18 cellular contexts compared by ENCODE assay signal in genomic region chr12:53990311-53991076, GRCh38. TPM values are rescaled to one million over a fixed set of nuclear protein-coding genes. Genes with fewer than 3 reads are reported as not detected.
DNase-seq lines count a peak whose midpoint lies in the region; ATAC-seq, FAIRE-seq and TF ChIP-seq lines count a peak whose summit lies in the region.
"Had no signal": no experiment of that assay in that cellular context is flagged by ENCODE, and none has a peak within 500 bp of the region (broad histone marks: within the 10 kb centered on the region; RNA-seq: fewer than 3 reads in every experiment).

No MANE protein-coding gene starts in this region.

- no peak overlapping the region for H4K8ac ChIP-seq in H1 (ENCODE audit: extremely low read depth, insufficient read depth, low read length)

- H3K14ac ChIP-seq in H1 (ENCODE audit: insufficient read length), result no peak overlapping the region

- H3K9me3 Mint-ChIP-seq in Calu3 (ENCODE audit: low read depth, unreplicated experiment), result no peaks in the 10 kb centered on the region
- H3K9me3 Mint-ChIP-seq: activated T-cell treated with anti-CD3 and anti-CD28 coated beads, Interleukin-2, amount 50 U/mL, for 24 hours had no signal

- no peak overlapping the region for H3K4me2 ChIP-seq in H1 (ENCODE audit: insufficient read depth in 1 of 2, low read depth in 2 of 2, low read length in 2 of 2)

- no peak overlapping the region for H4K5ac ChIP-seq in H1 (ENCODE audit: insufficient read length, low read depth, low read length)

- no peak overlapping the region for H3K56ac ChIP-seq in H1 (replicated peaks; ENCODE audit: insufficient read length, low read depth, low read length)

- peaks cover 42% of the 10 kb centered on the region for H3K4me1 Mint-ChIP-seq in Calu3 (ENCODE audit: low read depth, unreplicated experiment)

- H3K18ac ChIP-seq in H1 (ENCODE audit: extremely low read depth, low read length), result no peak overlapping the region

- H3K27me3 Mint-ChIP-seq in Calu3 (ENCODE audit: unreplicated experiment), result peaks cover 100% of the 10 kb centered on the region

- no peak overlapping the region for H4K91ac ChIP-seq in H1 (replicated peaks; ENCODE audit: insufficient read length, low read length)

- H3K27ac ChIP-seq in H1 (ENCODE audit: low read depth, low read length), result no peak overlapping the region
- H3K27ac ChIP-seq in psoas muscle, result peak overlapping the region; percentile 95
- H3K27ac ChIP-seq: colonic mucosa, PC-9 had no signal

- H3K4ac ChIP-seq in H1 (replicated peaks; ENCODE audit: insufficient read length, low read depth, low read length), result no peak overlapping the region

- H3K36me3 Mint-ChIP-seq in Calu3 (ENCODE audit: insufficient read depth, unreplicated experiment), result peaks cover 17% of the 10 kb centered on the region

- no TSS peak for BruUV-seq in Calu3 (replicated peaks; lab: Mats Ljungman, UMichigan)

- peaks cover 19 to 41% of the 10 kb centered on the region in 2 experiments for H4K20me1 ChIP-seq in H1 (replicated peaks in 1 of 2; ENCODE audit: control insufficient read depth in 1 of 2, insufficient read depth in 2 of 2, low read length in 2 of 2)

- DNase-seq in Calu3 (no peak), M059J (ENCODE audit: low read depth) (peak; percentile 52), H1 (ENCODE audit: low read depth in 1 of 2, low spot score in 2 of 2) (no peak), psoas muscle (no peak), NK-92 (lab: John Stamatoyannopoulos, UW; ENCODE audit: unreplicated experiment) (no peak), HuH-7.5 (ENCODE audit: low spot score) (no peak)
- DNase-seq: activated CD4-positive, alpha-beta T cell treated with anti-CD3 and anti-CD28 coated beads for 36 hours; activated T-cell treated with anti-CD3 and anti-CD28 coated beads, Interleukin-2, amount 50 U/mL, for 24 hours; amniotic stem cell; C1 segment of cervical spinal cord; colonic mucosa; PC-9; stimulated activated CD4-positive, alpha-beta T cell treated with anti-CD3 and anti-CD28 coated beads, Interleukin-1b, Interleukin-23, amount 100 ng/mL, for 48 hours; T-helper 2 cell had no signal

- no peak for TF ChIP-seq RAD21 in H1 (IDR thresholded peaks at IDR 0.05 in 1 of 2, conservative IDR thresholded peaks at IDR 0.05 in 1 of 2; ENCODE audit: low read depth in 2 of 2, low read length in 2 of 2)

- H3K9me3 ChIP-seq in H1 (ENCODE audit: insufficient read depth in 2 of 2, low read depth in 1 of 2, low read length in 1 of 2), result peaks cover 0 to 9% of the 10 kb centered on the region in 2 experiments; a peak in 1 of 4 replicates
- no peaks in the 10 kb centered on the region for H3K9me3 ChIP-seq in psoas muscle
- H3K9me3 ChIP-seq: colonic mucosa had no signal

- H2BK20ac ChIP-seq in H1 (ENCODE audit: low read length), result no peak overlapping the region

- no peak overlapping the region for H3K27ac Mint-ChIP-seq in Calu3 (ENCODE audit: unreplicated experiment)
- H3K27ac Mint-ChIP-seq: activated CD4-positive, alpha-beta T cell treated with anti-CD3 and anti-CD28 coated beads for 36 hours; activated T-cell treated with anti-CD3 and anti-CD28 coated beads, Interleukin-2, amount 50 U/mL, for 24 hours; progenitor cell of endocrine pancreas had no signal

- H3K23me2 ChIP-seq in H1 (ENCODE audit: low read depth, low read length), result no peaks in the 10 kb centered on the region; the same call in 1 of the 2 replicates

- CTCF ChIA-PET in Calu3 (lab: Charles Lee), result interaction anchor here (0.7 to 2.7 kb wide), 7 partner anchors 10 to 290 kb away, joined by 3 to 8 read pairs (median 4); partner anchors contain the start of genes HOXC8 and HOXC9
- CTCF ChIA-PET in H1 (lab: Charles Lee; ENCODE audit: partially characterized antibody), result interaction anchor here (0.5 to 4.3 kb wide), 25 partner anchors 9 to 826 kb away, joined by 3 to 30 read pairs (median 5); partner anchors contain the start of genes HOXC11, HOXC5 and HOXC9

- no peak overlapping the region for H2AFZ ChIP-seq in H1 (ENCODE audit: low read length)

- peaks cover 98 to 100% (median 100%) of the 10 kb centered on the region in 4 experiments for H3K27me3 ChIP-seq in H1 (replicated peaks in 1 of 4; ENCODE audit: control insufficient read depth in 3 of 4, extremely low read depth in 1 of 4, insufficient read depth in 3 of 4, low read length in 3 of 4)
- H3K27me3 ChIP-seq in psoas muscle (ENCODE audit: insufficient read depth in 3 of 3, low read length in 2 of 3), result peaks cover 0 to 3% (median 0%) of the 10 kb centered on the region in 3 donors

- no peak overlapping the region; the same call in 1 of the 2 replicates for H2BK15ac ChIP-seq in H1 (ENCODE audit: low read length)

- H3K4me3 Mint-ChIP-seq in Calu3 (ENCODE audit: low read depth, unreplicated experiment), result peak overlapping the region; percentile 10
- H3K4me3 Mint-ChIP-seq: activated CD4-positive, alpha-beta T cell treated with anti-CD3 and anti-CD28 coated beads for 36 hours; activated T-cell treated with anti-CD3 and anti-CD28 coated beads, Interleukin-2, amount 50 U/mL, for 24 hours had no signal

- no peak overlapping the region for H2AK5ac ChIP-seq in H1 (ENCODE audit: low read depth, low read length)

- H2BK12ac ChIP-seq in H1 (ENCODE audit: low read depth, low read length), result peak overlapping the region; percentile 84; the same call in 1 of the 2 replicates

- H2BK5ac ChIP-seq in H1 (ENCODE audit: low read depth, low read length), result no peak overlapping the region

- H3K79me1 ChIP-seq in H1 (ENCODE audit: low read depth, low read length), result no peaks in the 10 kb centered on the region

- 21% methylated on average over 23 of the region's 27 CpGs; no CpG with 5 or more reads in 1 of the 2 experiments for WGBS in H1 (ENCODE audit: extremely low coverage in 1 of 2, insufficient coverage in 1 of 2, insufficient read length in 1 of 2, insufficient replicate concordance in 2 of 2, low coverage in 1 of 2, low lambda C conversion rate in 2 of 2, missing lambda C conversion rate in 1 of 2), 2 experiments
- 10 to 24% (median 17%) methylated on average over 25 to 27 of the region's 27 CpGs for WGBS in psoas muscle, 3 donors

- H3K36me3 ChIP-seq in H1 (ENCODE audit: control insufficient read depth in 2 of 4, insufficient read depth in 4 of 4, low read length in 3 of 4), result peaks cover 0 to 15% (median 0%) of the 10 kb centered on the region in 4 experiments; a peak in 1 of 8 replicates
- H3K36me3 ChIP-seq in psoas muscle (ENCODE audit: insufficient read depth in 1 of 2, low read depth in 1 of 2), result no peaks in the 10 kb centered on the region
- H3K36me3 ChIP-seq: colonic mucosa had no signal

- TF ChIP-seq CTCF in Calu3 (IDR thresholded peaks at IDR 0.05; ENCODE audit: unreplicated experiment) (no peak), H1 (IDR thresholded peaks at IDR 0.05; ENCODE audit: control extremely low read depth in 1 of 3, insufficient read depth in 1 of 3, low read depth in 1 of 3, low read length in 3 of 3) (no peak), psoas muscle (IDR thresholded peaks at IDR 0.05) (no peak)

- TF ChIP-seq EP300 in H1 (IDR thresholded peaks at IDR 0.05; ENCODE audit: borderline replicate concordance in 1 of 2, low read depth in 2 of 2, low read length in 2 of 2), result no peak

- POLR2A ChIA-PET in H1 (lab: Charles Lee; ENCODE audit: partially characterized antibody), result interaction anchor here (0.6 to 1.4 kb wide), 7 partner anchors 10 to 312 kb away, joined by 3 to 8 read pairs (median 4); partner anchors contain the start of genes HOXC8 and HOXC9

- H2BK120ac ChIP-seq in H1 (replicated peaks; ENCODE audit: low read depth, low read length), result no peak overlapping the region

- H3K4me1 ChIP-seq in H1 (replicated peaks in 1 of 4; ENCODE audit: control insufficient read depth in 3 of 4, insufficient read depth in 4 of 4, low read length in 3 of 4), result peaks cover 0 to 13% (median 4%) of the 10 kb centered on the region in 4 experiments; a peak in 5 of 7 replicates
- peaks cover 41% of the 10 kb centered on the region for H3K4me1 ChIP-seq in psoas muscle

- FAIRE-seq in H1 (lab: Jason Lieb, UNC), result no peak

- H3K79me2 ChIP-seq in H1 (ENCODE audit: control insufficient read depth in 1 of 2, insufficient read depth in 2 of 2, low read length in 2 of 2), result no peaks in the 10 kb centered on the region

- intact Hi-C loops in Calu3 (cut with micrococcal nuclease; ENCODE audit: unreplicated experiment) (no loop called here), psoas muscle (cut with DNase I) (no loop called here)

- H3K4me3 ChIP-seq in H1 (ENCODE audit: extremely low read depth in 1 of 4, insufficient read depth in 2 of 4, low read depth in 3 of 4, low read length in 4 of 4) (no peak overlapping the region), psoas muscle (peak overlapping the region; percentile 79)
- H3K4me3 ChIP-seq: colonic mucosa, PC-9 had no signal

- no peak for ATAC-seq in psoas muscle
- no peak for ATAC-seq in HG03342 (IDR thresholded peaks at IDR 0.05; ENCODE audit: unreplicated experiment)
- no peak for ATAC-seq in GM18868 (IDR thresholded peaks at IDR 0.05; ENCODE audit: unreplicated experiment)
- ATAC-seq: activated CD4-positive, alpha-beta T cell treated with anti-CD3 and anti-CD28 coated beads for 36 hours had no signal

- H3K23ac ChIP-seq in H1 (ENCODE audit: insufficient read length), result no peak overlapping the region

- TF ChIP-seq POLR2A in H1 (IDR thresholded peaks at IDR 0.05; ENCODE audit: control extremely low read depth in 1 of 2, low read depth in 2 of 2, low read length in 2 of 2), result no peak

- H3K9ac ChIP-seq in H1 (replicated peaks in 1 of 4; ENCODE audit: extremely low read depth in 1 of 4, low read depth in 3 of 4, low read length in 3 of 4), result no peak overlapping the region

RNA-seq across cellular contexts. Expression of gene HOXC10, which starts 5.5 kb away (rescaled TPM):
- total RNA-seq in Calu3 (2022), result 0.51 and 0.71 TPM in 2 replicates
- total RNA-seq in M059J (2014; rRNA removed; shearing (Covaris generic)), result 15.0 and 15.3 TPM in 2 replicates
- not detected in 2 replicates for total RNA-seq in H1 (2021; fragmentation: NEBNext Ultra II Directional; extraction: Animal tissue kit (Norgen Biotek cat#: 25700))
- polyA plus RNA-seq in H1 (2011; rRNA removed), result not detected in 2 replicates
- polyA plus RNA-seq in H1 (2011; cell fraction: cytosol; rRNA removed), result not detected
- not detected for polyA plus RNA-seq in H1 (2011; cell fraction: nucleus; rRNA removed)
- polyA plus RNA-seq in H1 (2012, experiment 1 of 2), result not detected in 4 replicates
- polyA plus RNA-seq in H1 (2012, experiment 2 of 2), result 0.20 TPM
- not detected for polyA plus RNA-seq in H1 (2013, experiment 1 of 2)
- not detected for polyA plus RNA-seq in H1 (2013, experiment 2 of 2)
- polyA minus RNA-seq in H1 (2011; rRNA and poly(A)+ RNA removed), result not detected in 2 replicates
- not detected for polyA minus RNA-seq in H1 (2011; cell fraction: cytosol; rRNA and poly(A)+ RNA removed)
- not detected for polyA minus RNA-seq in H1 (2011; cell fraction: nucleus; rRNA and poly(A)+ RNA removed)
- 10 to 100 TPM in 2 of 4 donors, 1 to 10 TPM in 2; 3.0 to 79.4 (median 34.3) TPM for total RNA-seq in psoas muscle
- polyA plus RNA-seq in psoas muscle, result 100 to 1,000 TPM in 1 of 3 donors, 10 to 100 TPM in 2; 43.4 to 129 (median 74.1) TPM
- total RNA-seq: activated CD4-positive, alpha-beta T cell treated with anti-CD3 and anti-CD28 coated beads for 36 hours; colonic mucosa; mononuclear cell; progenitor cell of endocrine pancreas had no signal

RNA-seq across cellular contexts. Expression of gene HOXC9, which starts 9.5 kb away (rescaled TPM):
- total RNA-seq in Calu3 (2022), result 0.42 and 0.54 TPM in 2 replicates
- total RNA-seq in M059J (2014; rRNA removed; shearing (Covaris generic)), result 4.9 and 5.7 TPM in 2 replicates
- total RNA-seq in H1 (2021; fragmentation: NEBNext Ultra II Directional; extraction: Animal tissue kit (Norgen Biotek cat#: 25700)), result not detected in 2 replicates
- polyA plus RNA-seq in H1 (2011; rRNA removed), result not detected in 2 replicates
- not detected for polyA plus RNA-seq in H1 (2011; cell fraction: cytosol; rRNA removed)
- polyA plus RNA-seq in H1 (2011; cell fraction: nucleus; rRNA removed), result not detected
- polyA plus RNA-seq in H1 (2012, experiment 1 of 2), result not detected in 4 replicates
- polyA plus RNA-seq in H1 (2012, experiment 2 of 2), result not detected
- not detected for polyA plus RNA-seq in H1 (2013, experiment 1 of 2)
- polyA plus RNA-seq in H1 (2013, experiment 2 of 2), result not detected
- polyA minus RNA-seq in H1 (2011; rRNA and poly(A)+ RNA removed), result not detected in 2 replicates
- not detected for polyA minus RNA-seq in H1 (2011; cell fraction: cytosol; rRNA and poly(A)+ RNA removed)
- not detected for polyA minus RNA-seq in H1 (2011; cell fraction: nucleus; rRNA and poly(A)+ RNA removed)
- 10 to 100 TPM in 2 of 4 donors, 1 to 10 TPM in 2; 6.4 to 14.6 (median 9.2) TPM for total RNA-seq in psoas muscle
- polyA plus RNA-seq in psoas muscle, result 10 to 100 TPM in 2 of 3 donors, 1 to 10 TPM in 1; 8.8 to 31.1 (median 16.4) TPM
- total RNA-seq: activated CD4-positive, alpha-beta T cell treated with anti-CD3 and anti-CD28 coated beads for 36 hours; colonic mucosa; mononuclear cell; progenitor cell of endocrine pancreas had no signal

RNA-seq across cellular contexts. Expression of gene HOTAIR, which starts 15.7 kb away (rescaled TPM):
- total RNA-seq in Calu3 (2022) (not detected in 2 replicates), psoas muscle (under 1 TPM in 1 of 4 donors, not detected in 3; 0.53 TPM)
- total RNA-seq in M059J (2014; rRNA removed; shearing (Covaris generic)), result 5.0 and 7.4 TPM in 2 replicates
- not detected in 2 replicates for total RNA-seq in H1 (2021; fragmentation: NEBNext Ultra II Directional; extraction: Animal tissue kit (Norgen Biotek cat#: 25700))
- polyA plus RNA-seq in H1 (2011; rRNA removed) (not detected in 2 replicates), psoas muscle (under 1 TPM in 2 of 3 donors, not detected in 1; 0.23 to 0.25 TPM)
- polyA plus RNA-seq in H1 (2011; cell fraction: cytosol; rRNA removed), result not detected
- not detected for polyA plus RNA-seq in H1 (2011; cell fraction: nucleus; rRNA removed)
- polyA plus RNA-seq in H1 (2012, experiment 1 of 2), result not detected in 4 replicates
- not detected for polyA plus RNA-seq in H1 (2012, experiment 2 of 2)
- not detected for polyA plus RNA-seq in H1 (2013, experiment 1 of 2)
- not detected for polyA plus RNA-seq in H1 (2013, experiment 2 of 2)
- not detected in 2 replicates for polyA minus RNA-seq in H1 (2011; rRNA and poly(A)+ RNA removed)
- polyA minus RNA-seq in H1 (2011; cell fraction: cytosol; rRNA and poly(A)+ RNA removed), result not detected
- not detected for polyA minus RNA-seq in H1 (2011; cell fraction: nucleus; rRNA and poly(A)+ RNA removed)
- total RNA-seq: activated CD4-positive, alpha-beta T cell treated with anti-CD3 and anti-CD28 coated beads for 36 hours; colonic mucosa; mononuclear cell; progenitor cell of endocrine pancreas had no signal

RNA-seq across cellular contexts. Expression of gene HOXC11, which starts 17.6 kb away (rescaled TPM):
- total RNA-seq in Calu3 (2022) (not detected in 2 replicates), psoas muscle (under 1 TPM in 2 of 4 donors, not detected in 2; 0.34 to 0.82 TPM)
- 1.7 and 1.9 TPM in 2 replicates for total RNA-seq in M059J (2014; rRNA removed; shearing (Covaris generic))
- not detected in 2 replicates for total RNA-seq in H1 (2021; fragmentation: NEBNext Ultra II Directional; extraction: Animal tissue kit (Norgen Biotek cat#: 25700))
- polyA plus RNA-seq in H1 (2011; rRNA removed) (not detected in 2 replicates), psoas muscle (1 to 10 TPM in 1 of 3 donors, under 1 TPM in 2; 0.66 to 2.2 (median 0.95) TPM)
- polyA plus RNA-seq in H1 (2011; cell fraction: cytosol; rRNA removed), result not detected
- not detected for polyA plus RNA-seq in H1 (2011; cell fraction: nucleus; rRNA removed)
- not detected in 4 replicates for polyA plus RNA-seq in H1 (2012, experiment 1 of 2)
- not detected for polyA plus RNA-seq in H1 (2012, experiment 2 of 2)
- not detected for polyA plus RNA-seq in H1 (2013, experiment 1 of 2)
- not detected for polyA plus RNA-seq in H1 (2013, experiment 2 of 2)
- polyA minus RNA-seq in H1 (2011; rRNA and poly(A)+ RNA removed), result not detected in 2 replicates
- 0.88 TPM for polyA minus RNA-seq in H1 (2011; cell fraction: cytosol; rRNA and poly(A)+ RNA removed)
- 0.40 TPM for polyA minus RNA-seq in H1 (2011; cell fraction: nucleus; rRNA and poly(A)+ RNA removed)
- total RNA-seq: activated CD4-positive, alpha-beta T cell treated with anti-CD3 and anti-CD28 coated beads for 36 hours; colonic mucosa; mononuclear cell; progenitor cell of endocrine pancreas had no signal

RNA-seq across cellular contexts. Expression of gene HOXC8, which starts 18.3 kb away (rescaled TPM):
- total RNA-seq in Calu3 (2022), result 0.24 TPM in 1 of 2 replicates, not detected in the other
- total RNA-seq in M059J (2014; rRNA removed; shearing (Covaris generic)), result 0.84 and 1.2 TPM in 2 replicates
- not detected in 2 replicates for total RNA-seq in H1 (2021; fragmentation: NEBNext Ultra II Directional; extraction: Animal tissue kit (Norgen Biotek cat#: 25700))
- polyA plus RNA-seq in H1 (2011; rRNA removed), result not detected in 2 replicates
- polyA plus RNA-seq in H1 (2011; cell fraction: cytosol; rRNA removed), result not detected
- not detected for polyA plus RNA-seq in H1 (2011; cell fraction: nucleus; rRNA removed)
- 0.09 TPM in 1 of 4 replicates, not detected in the others for polyA plus RNA-seq in H1 (2012, experiment 1 of 2)
- polyA plus RNA-seq in H1 (2012, experiment 2 of 2), result not detected
- polyA plus RNA-seq in H1 (2013, experiment 1 of 2), result not detected
- not detected for polyA plus RNA-seq in H1 (2013, experiment 2 of 2)
- polyA minus RNA-seq in H1 (2011; rRNA and poly(A)+ RNA removed), result not detected in 2 replicates
- not detected for polyA minus RNA-seq in H1 (2011; cell fraction: cytosol; rRNA and poly(A)+ RNA removed)
- polyA minus RNA-seq in H1 (2011; cell fraction: nucleus; rRNA and poly(A)+ RNA removed), result not detected
- 10 to 100 TPM in 1 of 4 donors, 1 to 10 TPM in 3; 6.7 to 10.2 (median 9.0) TPM for total RNA-seq in psoas muscle
- 1 to 10 TPM; 1.6 to 8.8 (median 3.3) TPM for polyA plus RNA-seq in psoas muscle
- total RNA-seq: activated CD4-positive, alpha-beta T cell treated with anti-CD3 and anti-CD28 coated beads for 36 hours; colonic mucosa; mononuclear cell; progenitor cell of endocrine pancreas had no signal
